Comparison of ENCODE assay signal across 35 cellular contexts in genomic region chr17:62887437-62887836, GRCh38.
"Had no signal": no experiment of that assay in that cellular context is flagged by ENCODE, and none has a peak within 500 bp of the region (broad histone marks: within the 10 kb centered on the region; RNA-seq: fewer than 3 reads in every experiment).

No MANE protein-coding gene starts in this region.

- H3K36me3 ChIP-seq: adrenal gland, brain microvascular endothelial cell, breast epithelium had no signal

- DNase-seq: activated B cell treated with CpG ODN at 0.5 μM for 24 hours; activated CD4-positive, alpha-beta memory T cell treated with anti-CD3 and anti-CD28 coated beads for 36 hours; activated CD4-positive, alpha-beta T cell treated with anti-CD3 and anti-CD28 coated beads for 4 hours; activated CD4-positive, alpha-beta T cell treated with anti-CD3 and anti-CD28 coated beads, Interleukin-2, amount 10 ng/mL, durations not matched to agents 24 days and 14 days; activated CD4-positive, alpha-beta T cell treated with anti-CD3 and anti-CD28 coated beads, Interleukin-2, amount 50 U/mL, for 1 hour; activated CD4-positive, alpha-beta T cell treated with anti-CD3 and anti-CD28 coated beads, Interleukin-2, amount 50 U/mL, for 4 hours; activated CD4-positive, CD25-positive, alpha-beta regulatory T cell treated with anti-CD3 and anti-CD28 coated beads, Interleukin-2, amount 50 U/mL, for 72 hours; activated CD8-positive, alpha-beta memory T cell treated with anti-CD3 and anti-CD28 coated beads, Interleukin-2, amount 50 U/mL, for 4 hours; activated CD8-positive, alpha-beta T cell treated with anti-CD3 and anti-CD28 coated beads for 36 hours; activated effector memory CD4-positive, alpha-beta T cell treated with anti-CD3 and anti-CD28 coated beads, Interleukin-2, amount 50 U/mL, for 16 hours; activated gamma-delta T cell treated with Interleukin-2 at 50 U/mL for 16 hours; activated naive CD4-positive, alpha-beta T cell; activated naive CD4-positive, alpha-beta T cell treated with anti-CD3 and anti-CD28 coated beads for 36 hours; activated naive CD4-positive, alpha-beta T cell treated with anti-CD3 and anti-CD28 coated beads, Interleukin-2, amount 50 U/mL, for 16 hours; activated naive CD8-positive, alpha-beta T cell treated with anti-CD3 and anti-CD28 coated beads for 36 hours; activated T-cell treated with anti-CD3 and anti-CD28 coated beads for 4 hours; activated T-cell treated with anti-CD3 and anti-CD28 coated beads, Interleukin-2, amount 50 U/mL, for 1 hour; activated T-cell treated with anti-CD3 and anti-CD28 coated beads, Interleukin-2, amount 50 U/mL, for 4 hours; activated T-cell treated with anti-CD3 and anti-CD28 coated beads, Interleukin-2, amount 50 U/mL, for 72 hours; adrenal gland; amniotic stem cell; aorta; body of pancreas; brain microvascular endothelial cell; central memory CD4-positive, alpha-beta T cell; T-helper 9 cell had no signal

- H3K4me3 ChIP-seq: adrenal gland, body of pancreas, breast epithelium had no signal

- H3K4me1 ChIP-seq: body of pancreas had no signal

- H3K36me3 Mint-ChIP-seq: activated naive CD4-positive, alpha-beta T cell treated with anti-CD3 and anti-CD28 coated beads, Interleukin-2, amount 50 U/mL, for 72 hours had no signal

- FAIRE-seq: astrocyte, colon, TTC549 had no signal

- H3K9me3 Mint-ChIP-seq: activated CD4-positive, alpha-beta T cell treated with anti-CD3 and anti-CD28 coated beads, Interleukin-2, amount 10 ng/mL, durations not matched to agents 24 days and 14 days; activated CD8-positive, alpha-beta T cell treated with anti-CD3 and anti-CD28 coated beads for 36 hours; activated naive CD4-positive, alpha-beta T cell treated with anti-CD3 and anti-CD28 coated beads, Interleukin-2, amount 50 U/mL, for 72 hours; activated T-cell treated with anti-CD3 and anti-CD28 coated beads, Interleukin-2, amount 50 U/mL, for 72 hours; activated T-helper 1 cell treated with anti-CD3 and anti-CD28 coated beads, Interleukin-12 subunit alpha, Interleukin-12 subunit beta, Interleukin-2, Interleukin-4 antibody, amounts not matched to agents 30 ng/mL and 10 ng/mL and 1 ng/mL, durations not matched to agents 14 hours and 24 hours and 36 hours; T-helper 2 cell treated with Interferon-gamma antibody and Interleukin-4, amounts not matched to agents 5 μg/mL and 100 μg/mL, for 36 hours had no signal

- ATAC-seq: activated CD8-positive, alpha-beta T cell treated with anti-CD3 and anti-CD28 coated beads for 36 hours; activated naive CD4-positive, alpha-beta T cell treated with anti-CD3 and anti-CD28 coated beads, Interleukin-2, amount 50 U/mL, for 72 hours; activated T-cell treated with anti-CD3 and anti-CD28 coated beads, Interleukin-2, amount 50 U/mL, for 4 hours; activated T-cell treated with anti-CD3 and anti-CD28 coated beads, Interleukin-2, amount 50 U/mL, for 72 hours; activated T-helper 17 cell treated with anti-CD3 and anti-CD28 coated beads, Interleukin-2, amount 50 U/mL, for 72 hours; body of pancreas had no signal

- H3K27ac Mint-ChIP-seq: activated B cell treated with CpG ODN at 0.5 μM for 24 hours; activated CD4-positive, alpha-beta memory T cell treated with anti-CD3 and anti-CD28 coated beads for 36 hours; activated CD4-positive, alpha-beta T cell treated with anti-CD3 and anti-CD28 coated beads, Interleukin-2, amount 10 ng/mL, durations not matched to agents 24 days and 14 days; activated CD8-positive, alpha-beta T cell treated with anti-CD3 and anti-CD28 coated beads for 36 hours; activated naive CD4-positive, alpha-beta T cell treated with anti-CD3 and anti-CD28 coated beads for 36 hours; activated naive CD4-positive, alpha-beta T cell treated with anti-CD3 and anti-CD28 coated beads, Interleukin-2, amount 50 U/mL, for 72 hours; activated naive CD8-positive, alpha-beta T cell treated with anti-CD3 and anti-CD28 coated beads for 36 hours; activated T-cell treated with anti-CD3 and anti-CD28 coated beads, Interleukin-2, amount 50 U/mL, for 72 hours; activated T-helper 1 cell treated with anti-CD3 and anti-CD28 coated beads, Interleukin-12 subunit alpha, Interleukin-12 subunit beta, Interleukin-2, Interleukin-4 antibody, amounts not matched to agents 30 ng/mL and 10 ng/mL and 1 ng/mL, durations not matched to agents 14 hours and 24 hours and 36 hours; activated T-helper 17 cell treated with anti-CD3 and anti-CD28 coated beads, Interleukin-2, amount 50 U/mL, for 72 hours; T-helper 2 cell treated with Interferon-gamma antibody and Interleukin-4, amounts not matched to agents 5 μg/mL and 100 μg/mL, for 36 hours had no signal

- H3K4me1 Mint-ChIP-seq: activated B cell treated with CpG ODN at 0.5 μM for 24 hours; activated CD4-positive, alpha-beta T cell treated with anti-CD3 and anti-CD28 coated beads, Interleukin-2, amount 10 ng/mL, durations not matched to agents 24 days and 14 days; activated T-helper 17 cell treated with anti-CD3 and anti-CD28 coated beads, Interleukin-2, amount 50 U/mL, for 72 hours had no signal

- H3K27me3 ChIP-seq: adrenal gland, body of pancreas, brain microvascular endothelial cell, breast epithelium had no signal

- H3K27ac ChIP-seq: adrenal gland, body of pancreas, brain microvascular endothelial cell, breast epithelium, VCaP had no signal

- H3K9me3 ChIP-seq: adrenal gland, body of pancreas, breast epithelium had no signal

- H3K4me3 Mint-ChIP-seq: activated B cell treated with CpG ODN at 0.5 μM for 24 hours; activated CD4-positive, alpha-beta memory T cell treated with anti-CD3 and anti-CD28 coated beads for 36 hours; activated CD4-positive, alpha-beta T cell treated with anti-CD3 and anti-CD28 coated beads, Interleukin-2, amount 10 ng/mL, durations not matched to agents 24 days and 14 days; activated CD8-positive, alpha-beta T cell treated with anti-CD3 and anti-CD28 coated beads for 36 hours; activated naive CD4-positive, alpha-beta T cell treated with anti-CD3 and anti-CD28 coated beads for 36 hours; activated naive CD8-positive, alpha-beta T cell treated with anti-CD3 and anti-CD28 coated beads for 36 hours; activated T-cell treated with anti-CD3 and anti-CD28 coated beads, Interleukin-2, amount 50 U/mL, for 4 hours; activated T-cell treated with anti-CD3 and anti-CD28 coated beads, Interleukin-2, amount 50 U/mL, for 72 hours; activated T-helper 1 cell treated with anti-CD3 and anti-CD28 coated beads, Interleukin-12 subunit alpha, Interleukin-12 subunit beta, Interleukin-2, Interleukin-4 antibody, amounts not matched to agents 30 ng/mL and 10 ng/mL and 1 ng/mL, durations not matched to agents 14 hours and 24 hours and 36 hours; activated T-helper 17 cell treated with anti-CD3 and anti-CD28 coated beads, Interleukin-2, amount 50 U/mL, for 72 hours; T-helper 2 cell treated with Interferon-gamma antibody and Interleukin-4, amounts not matched to agents 5 μg/mL and 100 μg/mL, for 36 hours had no signal
